ENCODE assay signal across 8 cellular contexts in genomic region chr12:78864483-78865296, GRCh38.
A peak's percentile ranks its signal among the peaks of the same experiment; 100 is the strongest.
DNase-seq lines count a peak whose midpoint lies in the region; ATAC-seq, FAIRE-seq and TF ChIP-seq lines count a peak whose summit lies in the region.

Gene SYT1 (plus strand): TSS chr12:78864774.

- peak; percentile 45 for TF ChIP-seq POLR2A in H54 (IDR thresholded peaks at IDR 0.05; ENCODE audit: low read depth, low read length)

- no peak for ATAC-seq in HG03439 (IDR thresholded peaks at IDR 0.05; ENCODE audit: unreplicated experiment)

- peak; percentile 96 for FAIRE-seq in H54 (lab: Jason Lieb, UNC)

- DNase-seq in DMS 273 (lab: John Stamatoyannopoulos, UW; ENCODE audit: unreplicated experiment): peak; percentile 93
- DNase-seq in H54 (ENCODE audit: insufficient read length, low spot score): peak; percentile 48
- DNase-seq in NCI-H2029 (lab: John Stamatoyannopoulos, UW): peak; percentile 92
- peak; percentile 93 for DNase-seq in astrocyte of the hippocampus (ENCODE audit: low read depth, low spot score)
- peak; percentile 57 to 69 for DNase-seq in hippocampal formation (lab: John Stamatoyannopoulos, UW)
- DNase-seq in retina: peak; percentile 92
- no peak for DNase-seq in activated CD4-positive, CD25-positive, alpha-beta regulatory T cell (lab: John Stamatoyannopoulos, UW)

Comparison
In these comparisons a context has a peak if more than half of its experiments do, and no peak if none do; other contexts are left out.
1. DNase-seq: peak in DMS 273 (single experiment), H54 (single experiment), NCI-H2029 (single experiment), astrocyte of the hippocampus (single experiment), hippocampal formation (2 of 2) and retina (single experiment); none in activated CD4-positive, CD25-positive, alpha-beta regulatory T cell (0 of 4).